ENCODE assay signal across 8 cellular contexts in the genomic region with DNA sequence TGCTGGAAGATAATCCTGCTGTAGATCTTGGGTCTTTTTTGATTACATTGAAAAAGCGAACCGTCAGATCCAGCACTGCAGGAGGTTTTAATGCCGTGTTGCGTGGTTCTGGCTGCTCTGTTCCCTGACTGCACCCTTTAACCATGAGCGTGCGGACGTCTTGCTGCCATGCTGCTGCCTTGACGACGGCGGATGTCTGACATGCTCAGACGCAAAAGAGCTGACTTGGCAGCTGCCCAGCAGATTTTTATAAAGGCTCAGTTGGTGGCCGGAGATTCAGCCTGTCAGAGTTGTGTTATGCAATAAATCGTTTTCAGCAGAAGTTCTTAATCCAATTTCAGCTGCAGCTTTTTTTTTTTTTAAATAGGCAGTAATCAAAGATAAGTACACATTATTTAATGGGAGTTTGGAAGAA.
DNase-seq lines count a peak whose midpoint lies in the region; ATAC-seq and TF ChIP-seq lines count a peak whose summit lies in the region.

No MANE protein-coding gene starts in this region.

- intact Hi-C loops in ascending aorta (cut with DNase I), result no loop called here

- H3K27ac ChIP-seq in SJSA1 (no peak overlapping the region), ascending aorta (no peak overlapping the region), right atrium auricular region (peak overlapping the region in 1 of 2 donors; percentile 1)

- TF ChIP-seq CTCF in ascending aorta (IDR thresholded peaks at IDR 0.05) (no peak), right atrium auricular region (IDR thresholded peaks at IDR 0.05) (no peak)

- peak; percentile 84 for DNase-seq in CD1c-positive myeloid dendritic cell (ENCODE audit: extremely low spot score)
- DNase-seq in LoVo (ENCODE audit: low spot score), result peak; percentile 53
- peak; percentile 61 to 86 for DNase-seq in SJSA1 (ENCODE audit: low read depth in 1 of 2, low spot score in 2 of 2)
- peak; percentile 36 to 79 for DNase-seq in ascending aorta (ENCODE audit: low spot score in 2 of 2)
- peak; percentile 87 for DNase-seq in right atrium auricular region (ENCODE audit: low spot score)
- DNase-seq in retina, result peak; percentile 71
- no peak for DNase-seq in NK-92 treated with Interleukin-12 subunit alpha and Interleukin-12 subunit beta, amount 100 ng/mL, for 24 hours (lab: John Stamatoyannopoulos, UW)

- H3K9me3 ChIP-seq in SJSA1 (replicated peaks), result no peaks in the 10 kb centered on the region
- no peaks in the 10 kb centered on the region for H3K9me3 ChIP-seq in ascending aorta
- no peaks in the 10 kb centered on the region for H3K9me3 ChIP-seq in right atrium auricular region

- ATAC-seq in HG02840 (IDR thresholded peaks at IDR 0.05; ENCODE audit: low FRiP score, unreplicated experiment), result no peak

- no peak overlapping the region for H3K4me3 ChIP-seq in SJSA1
- no peak overlapping the region for H3K4me3 ChIP-seq in ascending aorta
- H3K4me3 ChIP-seq in right atrium auricular region, result no peak overlapping the region

- H3K36me3 ChIP-seq in SJSA1 (no peaks in the 10 kb centered on the region), ascending aorta (no peaks in the 10 kb centered on the region), right atrium auricular region (no peaks in the 10 kb centered on the region)

- H3K4me1 ChIP-seq in SJSA1 (replicated peaks) (peaks cover 26% of the 10 kb centered on the region), ascending aorta (no peaks in the 10 kb centered on the region), right atrium auricular region (peaks cover 0 to 59% of the 10 kb centered on the region in 2 donors)

- H3K27me3 ChIP-seq in SJSA1 (replicated peaks) (no peaks in the 10 kb centered on the region), ascending aorta (no peaks in the 10 kb centered on the region), right atrium auricular region (no peaks in the 10 kb centered on the region)
